In genomic region chr11:117313103-117313502, GRCh38 we compare ENCODE assay signal across 24 cellular contexts. TPM values are rescaled to one million over a fixed set of nuclear protein-coding genes. Genes with fewer than 3 reads are reported as not detected.
DNase-seq lines count a peak whose midpoint lies in the region; ATAC-seq, FAIRE-seq and TF ChIP-seq lines count a peak whose summit lies in the region.
"Had no signal": no experiment of that assay in that cellular context is flagged by ENCODE, and none has a peak within 500 bp of the region (broad histone marks: within the 10 kb centered on the region; RNA-seq: fewer than 3 reads in every experiment).

No MANE protein-coding gene starts in this region.

- peak overlapping the region; percentile 42; the same call in 1 of the 2 replicates for H2AFZ ChIP-seq in K562 (ENCODE audit: low read depth, low read length)
- H2AFZ ChIP-seq: neural progenitor cell had no signal

- peak overlapping the region; percentile 32 for H3K4me3 Mint-ChIP-seq in CD4-positive, alpha-beta T cell
- no peak overlapping the region for H3K4me3 Mint-ChIP-seq in progenitor cell of endocrine pancreas (ENCODE audit: low read depth)
- H3K4me3 Mint-ChIP-seq: stimulated activated naive CD8-positive, alpha-beta T cell treated with anti-CD3 and anti-CD28 coated beads, Interleukin-15, Interleukin-2, amounts not matched to agents 100 ng/mL and 50 ng/mL, for 24 hours had no signal

- WGBS in K562 (ENCODE audit: insufficient coverage, low coverage, missing lambda C conversion rate) = 53% methylated on average over 6 of the region's 6 CpGs

- no peak overlapping the region for H3K4me2 ChIP-seq in K562 (ENCODE audit: insufficient read depth, low read length)
- H3K4me2 ChIP-seq: neural progenitor cell, SK-N-SH had no signal

- POLR2A ChIA-PET in CD4-positive, alpha-beta T cell (lab: Charles Lee) = no interaction called here
- POLR2A ChIA-PET in K562 (lab: Yijun Ruan, JAX) = interaction anchor here (0.6 kb wide), 2 partner anchors 10 to 27 kb away, joined by 3 read pairs; no protein-coding TSS in a partner anchor

- ATAC-seq in CD4-positive, alpha-beta T cell (ENCODE audit: poor library complexity) = no peak
- no peak for ATAC-seq in K562
- no peak for ATAC-seq in sciatic nerve
- ATAC-seq in Right ventricle myocardium inferior = no peak
- ATAC-seq: gastrocnemius medialis had no signal

- H3K27ac ChIP-seq in CD4-positive, alpha-beta T cell (ENCODE audit: low read depth, low read length) = no peak overlapping the region
- no peak overlapping the region for H3K27ac ChIP-seq in K562 (ENCODE audit: extremely low read depth, low read depth, low read length)
- H3K27ac ChIP-seq: gastrocnemius medialis, neural progenitor cell had no signal

- peaks cover 30% of the 10 kb centered on the region for H3K27me3 ChIP-seq in CD4-positive, alpha-beta T cell (ENCODE audit: control insufficient read depth, insufficient read depth, low read length)
- peaks cover 11 to 42% of the 10 kb centered on the region in 2 experiments; a peak in 4 of 5 replicates for H3K27me3 ChIP-seq in K562 (ENCODE audit: control insufficient read depth in 2 of 2, insufficient read depth in 2 of 2, low read length in 2 of 2)
- H3K27me3 ChIP-seq: BE2C, dorsolateral prefrontal cortex, gastrocnemius medialis, neural progenitor cell had no signal

- H3K4me3 ChIP-seq in NB4 (ENCODE audit: low read depth, low read length) (no peak overlapping the region), K562 (no peak overlapping the region)
- H3K4me3 ChIP-seq: gastrocnemius medialis, neural progenitor cell had no signal

- TF ChIP-seq RAD21 in K562 (CRISPR knock-in tag; conservative IDR thresholded peaks at IDR 0.05 in 1 of 2, IDR thresholded peaks at IDR 0.05 in 1 of 2) = no peak

- no peak overlapping the region for H3K9ac ChIP-seq in K562 (ENCODE audit: insufficient read depth in 1 of 2, low read depth in 2 of 2, low read length in 2 of 2)
- H3K9ac ChIP-seq: neural progenitor cell, SK-N-SH had no signal

- H3K36me3 ChIP-seq in K562 (ENCODE audit: control insufficient read depth, insufficient read depth, low read length) = no peaks in the 10 kb centered on the region
- H3K36me3 ChIP-seq: BE2C, gastrocnemius medialis, neural progenitor cell had no signal

- H3K27me3 Mint-ChIP-seq in CD4-positive, alpha-beta T cell = peaks cover 43% of the 10 kb centered on the region
- H3K27me3 Mint-ChIP-seq in progenitor cell of endocrine pancreas = no peaks in the 10 kb centered on the region

- in situ Hi-C loops in K562 (cut with MboI) = no loop called here

- no peak for DNase-seq in CD4-positive, alpha-beta T cell
- DNase-seq in NB4 (ENCODE audit: low read depth) (peak; percentile 49), K562 (ENCODE audit: extremely low read depth in 1 of 4, low spot score in 3 of 4) (no peak), sciatic nerve (ENCODE audit: low spot score) (peak; percentile 18), progenitor cell of endocrine pancreas (ENCODE audit: low spot score, unreplicated experiment) (no peak), Right ventricle myocardium inferior (ENCODE audit: missing footprints) (no peak), GM19238 (ENCODE audit: insufficient read length, low spot score) (no peak)
- DNase-seq: activated CD4-positive, alpha-beta T cell treated with anti-CD3 and anti-CD28 coated beads for 48 hours; activated CD8-positive, alpha-beta memory T cell treated with anti-CD3 and anti-CD28 coated beads for 24 hours; activated gamma-delta T cell treated with Interleukin-2 at 50 U/mL for 16 hours; BE2C; Caco-2; DMS79; dorsolateral prefrontal cortex; gastrocnemius medialis; HCEC 1CT; NCI-H1105 treated with DMSO at 0.1 percent for 48 hours; NCI-H2029 treated with DMSO at 0.1 percent for 48 hours; NCI-H526 treated with DMSO at 0.1 percent for 48 hours; RPMI8226; SK-N-SH had no signal

- H3K4me1 ChIP-seq in K562 (replicated peaks in 1 of 2; ENCODE audit: control insufficient read depth in 2 of 2, insufficient read depth in 2 of 2, low read length in 2 of 2) = peaks cover 0 to 19% of the 10 kb centered on the region in 2 experiments; a peak in 2 of 5 replicates
- H3K4me1 ChIP-seq: BE2C had no signal

- H3K9me1 ChIP-seq in K562 (ENCODE audit: control insufficient read depth, insufficient read depth, low read length) = no peaks in the 10 kb centered on the region

- H3K36me3 Mint-ChIP-seq in CD4-positive, alpha-beta T cell (ENCODE audit: low read depth) = no peaks in the 10 kb centered on the region
- H3K36me3 Mint-ChIP-seq in progenitor cell of endocrine pancreas (ENCODE audit: insufficient read depth) = no peaks in the 10 kb centered on the region
- H3K36me3 Mint-ChIP-seq: neural progenitor cell had no signal

- CTCF ChIA-PET in CD4-positive, alpha-beta T cell (lab: Charles Lee) = no interaction called here
- CTCF ChIA-PET in K562 (lab: Yijun Ruan, JAX; ENCODE audit: low intra/inter-chr PET ratio) = no interaction called here

- H3K9me3 ChIP-seq in CD4-positive, alpha-beta T cell (ENCODE audit: control insufficient read depth, low read length) = no peaks in the 10 kb centered on the region
- H3K9me3 ChIP-seq in K562 (replicated peaks; ENCODE audit: control insufficient read depth, insufficient read depth, low read depth, low read length) = no peaks in the 10 kb centered on the region
- H3K9me3 ChIP-seq: BE2C, Caco-2, gastrocnemius medialis, SK-N-SH had no signal

- no peaks in the 10 kb centered on the region for H3K79me2 ChIP-seq in K562 (ENCODE audit: control insufficient read depth, insufficient read depth, low read length)

- H4K20me1 ChIP-seq in K562 (replicated peaks; ENCODE audit: control insufficient read depth, insufficient read depth, low read length) = 0 out of 2 replicates have a peak, but pooled peaks cover 4% of the 10 kb centered on the region

- no peak for FAIRE-seq in K562 (lab: Jason Lieb, UNC)
- FAIRE-seq: GM18507 had no signal

- no peak for TF ChIP-seq CTCF in CD4-positive, alpha-beta T cell (IDR thresholded peaks at IDR 0.05)
- TF ChIP-seq CTCF in NB4 (IDR thresholded peaks at IDR 0.05; ENCODE audit: low read depth, low read length) (no peak), K562 (IDR thresholded peaks at IDR 0.05 in 2 of 3, conservative IDR thresholded peaks at IDR 0.05 in 1 of 3; ENCODE audit: insufficient read depth in 2 of 3, low read depth in 1 of 3, low read length in 3 of 3) (no peak), progenitor cell of endocrine pancreas (IDR thresholded peaks at IDR 0.05; ENCODE audit: unreplicated experiment) (no peak)

- BruUV-seq in K562 (replicated peaks; lab: Mats Ljungman, UMichigan) = no TSS peak

- H3K4me1 Mint-ChIP-seq in CD4-positive, alpha-beta T cell (ENCODE audit: low read depth) = peaks cover 7% of the 10 kb centered on the region
- H3K4me1 Mint-ChIP-seq in progenitor cell of endocrine pancreas (ENCODE audit: low read depth) = peaks cover 18% of the 10 kb centered on the region

- no peak overlapping the region for H3K27ac Mint-ChIP-seq in CD4-positive, alpha-beta T cell
- H3K27ac Mint-ChIP-seq in progenitor cell of endocrine pancreas = no peak overlapping the region
- H3K27ac Mint-ChIP-seq: neural progenitor cell; stimulated activated naive CD8-positive, alpha-beta T cell treated with anti-CD3 and anti-CD28 coated beads, Interleukin-15, Interleukin-2, amounts not matched to agents 100 ng/mL and 50 ng/mL, for 24 hours had no signal

- TF ChIP-seq EP300 in K562 (IDR thresholded peaks at IDR 0.05; ENCODE audit: low read length) = no peak

- TF ChIP-seq POLR2A in NB4 (IDR thresholded peaks at IDR 0.05; ENCODE audit: extremely low read depth, insufficient read length) = no peak
- TF ChIP-seq POLR2A in K562 (conservative IDR thresholded peaks at IDR 0.05) = no peak

- no peaks in the 10 kb centered on the region for H3K9me3 Mint-ChIP-seq in CD4-positive, alpha-beta T cell
- no peaks in the 10 kb centered on the region for H3K9me3 Mint-ChIP-seq in progenitor cell of endocrine pancreas (ENCODE audit: low read depth)
- H3K9me3 Mint-ChIP-seq: neural progenitor cell; stimulated activated naive CD8-positive, alpha-beta T cell treated with anti-CD3 and anti-CD28 coated beads, Interleukin-15, Interleukin-2, amounts not matched to agents 100 ng/mL and 50 ng/mL, for 24 hours had no signal

- intact Hi-C loops in CD4-positive, alpha-beta T cell (cut with DNase I, micrococcal nuclease) = no loop called here
- intact Hi-C loops in K562 (cut with micrococcal nuclease) = no loop called here
- intact Hi-C loops in sciatic nerve (cut with DNase I) = no loop called here
- intact Hi-C loops in Right ventricle myocardium inferior (cut with DNase I) = no loop called here

RNA-seq across cellular contexts. Expression of gene BACE1, which starts 3.0 kb away (rescaled TPM):
- under 1 TPM; 0.38 to 0.59 TPM for total RNA-seq in CD4-positive, alpha-beta T cell
- total RNA-seq in K562 (2011; cell fraction: chromatin; rRNA removed; ENCODE audit: low replicate concordance) = not detected in 2 replicates
- total RNA-seq in K562 (2011; cell fraction: nucleolus; rRNA removed) = 0.13 TPM in 1 of 2 replicates, not detected in the other
- not detected in 2 replicates for total RNA-seq in K562 (2011; cell fraction: nucleoplasm; rRNA removed)
- total RNA-seq in K562 (2014; rRNA removed) (not detected in 2 replicates), K562 (2014; rRNA removed; fragmentation: Illumina TruSeq; extraction: Trizol) (not detected in 2 replicates), K562 (2015; rRNA removed; fragmentation: Illumina TruSeq; extraction: Trizol) (not detected in 2 replicates), K562 (2021) (0.18 and 0.29 TPM in 2 replicates), sciatic nerve (30.8 TPM), progenitor cell of endocrine pancreas (68.0 and 78.2 TPM in 2 replicates), Right ventricle myocardium inferior (10.7 TPM)
- polyA plus RNA-seq in K562 (2011; rRNA removed) (0.01 and 0.09 TPM in 2 replicates), K562 (2014; fragmentation: Illumina TruSeq; extraction: Trizol) (not detected in 2 replicates), K562 (2014; fragmentation: Nextera tagmentation; extraction: Ambion mirVana) (under 1 TPM; 0.14 to 0.25 TPM), K562 (2014; rRNA removed) (not detected in 2 replicates)
- 0.12 TPM in 1 of 2 replicates, not detected in the other for polyA plus RNA-seq in K562 (2011; cell fraction: cytosol; rRNA removed)
- 0.11 TPM in 1 of 2 replicates, not detected in the other for polyA plus RNA-seq in K562 (2011; cell fraction: nucleus; rRNA removed)
- 0.96 and 1.2 TPM in 2 replicates for polyA plus RNA-seq in K562 (2012)
- not detected in 2 replicates for polyA minus RNA-seq in K562 (2011; rRNA and poly(A)+ RNA removed)
- polyA minus RNA-seq in K562 (2011; cell fraction: cytosol; rRNA and poly(A)+ RNA removed) = not detected in 2 replicates
- polyA minus RNA-seq in K562 (2011; cell fraction: nucleus; rRNA and poly(A)+ RNA removed) = under 0.01 and 0.11 TPM in 2 replicates

RNA-seq across cellular contexts. Expression of gene CEP164, which starts 14.6 kb away (rescaled TPM):
- 10 to 100 TPM; 33.0 to 36.7 TPM for total RNA-seq in CD4-positive, alpha-beta T cell
- 42.8 and 72.9 TPM in 2 replicates for total RNA-seq in K562 (2011; cell fraction: chromatin; rRNA removed; ENCODE audit: low replicate concordance)
- 28.0 TPM in 2 replicates for total RNA-seq in K562 (2011; cell fraction: nucleolus; rRNA removed)
- total RNA-seq in K562 (2011; cell fraction: nucleoplasm; rRNA removed) = 36.8 and 43.6 TPM in 2 replicates
- 14.2 and 16.1 TPM in 2 replicates for total RNA-seq in K562 (2014; rRNA removed)
- total RNA-seq in K562 (2014; rRNA removed; fragmentation: Illumina TruSeq; extraction: Trizol) = 8.0 TPM in 2 replicates
- total RNA-seq in K562 (2015; rRNA removed; fragmentation: Illumina TruSeq; extraction: Trizol) = 13.1 and 13.6 TPM in 2 replicates
- total RNA-seq in K562 (2021) = 12.1 and 16.5 TPM in 2 replicates
- polyA plus RNA-seq in K562 (2011; rRNA removed) = 7.7 and 8.7 TPM in 2 replicates
- polyA plus RNA-seq in K562 (2011; cell fraction: cytosol; rRNA removed) = 3.9 and 6.7 TPM in 2 replicates
- polyA plus RNA-seq in K562 (2011; cell fraction: nucleus; rRNA removed) = 39.0 and 46.4 TPM in 2 replicates
- polyA plus RNA-seq in K562 (2012) = 12.8 and 30.5 TPM in 2 replicates
- polyA plus RNA-seq in K562 (2014; fragmentation: Illumina TruSeq; extraction: Trizol) = 11.4 and 15.0 TPM in 2 replicates
- 1 to 10 TPM; 2.1 to 4.6 TPM for polyA plus RNA-seq in K562 (2014; fragmentation: Nextera tagmentation; extraction: Ambion mirVana)
- 9.9 and 10.4 TPM in 2 replicates for polyA plus RNA-seq in K562 (2014; rRNA removed)
- polyA minus RNA-seq in K562 (2011; rRNA and poly(A)+ RNA removed) = 9.3 and 10.2 TPM in 2 replicates
- 4.6 and 7.1 TPM in 2 replicates for polyA minus RNA-seq in K562 (2011; cell fraction: cytosol; rRNA and poly(A)+ RNA removed)
- polyA minus RNA-seq in K562 (2011; cell fraction: nucleus; rRNA and poly(A)+ RNA removed) = 8.8 and 10.4 TPM in 2 replicates
- 46.4 TPM for total RNA-seq in sciatic nerve
- total RNA-seq in progenitor cell of endocrine pancreas = 61.3 and 66.8 TPM in 2 replicates
- 4.7 TPM for total RNA-seq in Right ventricle myocardium inferior

RNA-seq across cellular contexts. Expression of gene BACE1-AS, which starts 22.0 kb away (rescaled TPM):
- total RNA-seq in CD4-positive, alpha-beta T cell = 1 to 10 TPM in 1 of 2 experiments, under 1 TPM in 1; 0.99 to 1.2 TPM
- 14.1 and 15.2 TPM in 2 replicates for total RNA-seq in K562 (2011; cell fraction: chromatin; rRNA removed; ENCODE audit: low replicate concordance)
- total RNA-seq in K562 (2011; cell fraction: nucleolus; rRNA removed) = 7.5 and 8.3 TPM in 2 replicates
- 14.1 and 25.7 TPM in 2 replicates for total RNA-seq in K562 (2011; cell fraction: nucleoplasm; rRNA removed)
- total RNA-seq in K562 (2014; rRNA removed) (3.1 and 3.8 TPM in 2 replicates), K562 (2014; rRNA removed; fragmentation: Illumina TruSeq; extraction: Trizol) (2.9 and 3.9 TPM in 2 replicates), K562 (2015; rRNA removed; fragmentation: Illumina TruSeq; extraction: Trizol) (3.0 TPM in 2 replicates), K562 (2021) (4.7 and 5.9 TPM in 2 replicates), sciatic nerve (13.2 TPM), progenitor cell of endocrine pancreas (17.9 and 19.0 TPM in 2 replicates), Right ventricle myocardium inferior (7.7 TPM)
- polyA plus RNA-seq in K562 (2011; rRNA removed) (3.7 and 5.3 TPM in 2 replicates), K562 (2014; fragmentation: Illumina TruSeq; extraction: Trizol) (4.5 and 4.8 TPM in 2 replicates), K562 (2014; fragmentation: Nextera tagmentation; extraction: Ambion mirVana) (1 to 10 TPM; 3.2 to 8.2 TPM), K562 (2014; rRNA removed) (2.2 and 3.8 TPM in 2 replicates)
- 2.2 and 7.1 TPM in 2 replicates for polyA plus RNA-seq in K562 (2011; cell fraction: cytosol; rRNA removed)
- 8.0 and 9.5 TPM in 2 replicates for polyA plus RNA-seq in K562 (2011; cell fraction: nucleus; rRNA removed)
- polyA plus RNA-seq in K562 (2012) = 2.0 and 4.7 TPM in 2 replicates
- 6.7 and 6.9 TPM in 2 replicates for polyA minus RNA-seq in K562 (2011; rRNA and poly(A)+ RNA removed)
- polyA minus RNA-seq in K562 (2011; cell fraction: cytosol; rRNA and poly(A)+ RNA removed) = 4.1 and 5.3 TPM in 2 replicates
- 5.0 and 6.8 TPM in 2 replicates for polyA minus RNA-seq in K562 (2011; cell fraction: nucleus; rRNA and poly(A)+ RNA removed)

Comparison
In these comparisons a context has a peak if more than half of its experiments do, and no peak if none do; other contexts are left out.
1. DNase-seq: peak in NB4 (single experiment) and sciatic nerve (single experiment); none in CD4-positive, alpha-beta T cell (0 of 10), K562 (0 of 4), progenitor cell of endocrine pancreas (single experiment), Right ventricle myocardium inferior (single experiment) and GM19238 (single experiment).